ENCODE assay signal across 1 cellular context in the genomic region with DNA sequence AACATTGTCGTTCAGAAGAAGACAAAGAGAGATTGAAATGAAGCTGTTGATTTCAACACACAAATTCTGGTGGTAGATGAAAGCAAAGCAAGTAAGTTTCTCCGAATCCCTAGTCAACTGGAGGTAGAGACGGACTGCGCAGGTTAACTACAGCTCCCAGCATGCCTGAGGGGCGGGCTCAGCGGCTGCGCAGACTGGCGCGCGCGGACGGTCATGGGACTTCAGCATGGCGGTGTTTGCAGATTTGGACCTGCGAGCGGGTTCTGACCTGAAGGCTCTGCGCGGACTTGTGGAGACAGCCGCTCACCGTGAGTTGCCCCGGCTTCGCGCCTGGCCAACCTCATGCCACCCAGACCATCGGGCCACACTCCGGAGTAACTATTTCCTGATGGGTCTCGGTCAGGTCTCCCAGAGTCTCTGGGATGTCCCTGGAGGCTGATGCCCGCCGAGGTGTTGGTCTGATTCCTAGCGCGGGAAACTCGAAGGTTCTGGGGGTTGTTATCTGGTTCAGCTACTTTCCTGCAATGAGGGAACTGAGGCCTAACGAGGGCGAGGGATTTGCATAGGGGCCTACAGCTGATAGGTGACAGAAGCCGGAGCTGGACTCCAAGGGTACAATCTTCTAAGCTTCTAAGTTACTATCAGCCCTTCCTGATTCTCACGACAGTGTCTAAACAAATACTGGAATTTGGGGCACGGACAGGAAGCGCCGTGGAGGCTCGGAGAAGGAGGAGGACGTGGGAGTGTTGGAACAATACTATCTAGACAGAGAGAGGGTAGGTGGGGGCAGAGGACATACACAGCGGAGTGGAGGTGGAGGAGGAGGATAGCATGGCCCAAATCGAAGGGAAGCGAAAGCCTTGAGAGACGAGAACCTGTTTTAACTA.
A peak's percentile ranks its signal among the peaks of the same experiment; 100 is the strongest.
TF ChIP-seq lines count a peak whose summit lies in the region.

TSS of gene RPP30 (plus strand) at position 214 of the 887 bp plus-strand sequence. CDS start at position 227, 13 bp downstream.

TF ChIP-seq in HepG2, 621 proteins besides CTCF, POLR2A, EP300 and RAD21 (continued from another document and continues in another):
- TF ChIP-seq, protein P1, sequence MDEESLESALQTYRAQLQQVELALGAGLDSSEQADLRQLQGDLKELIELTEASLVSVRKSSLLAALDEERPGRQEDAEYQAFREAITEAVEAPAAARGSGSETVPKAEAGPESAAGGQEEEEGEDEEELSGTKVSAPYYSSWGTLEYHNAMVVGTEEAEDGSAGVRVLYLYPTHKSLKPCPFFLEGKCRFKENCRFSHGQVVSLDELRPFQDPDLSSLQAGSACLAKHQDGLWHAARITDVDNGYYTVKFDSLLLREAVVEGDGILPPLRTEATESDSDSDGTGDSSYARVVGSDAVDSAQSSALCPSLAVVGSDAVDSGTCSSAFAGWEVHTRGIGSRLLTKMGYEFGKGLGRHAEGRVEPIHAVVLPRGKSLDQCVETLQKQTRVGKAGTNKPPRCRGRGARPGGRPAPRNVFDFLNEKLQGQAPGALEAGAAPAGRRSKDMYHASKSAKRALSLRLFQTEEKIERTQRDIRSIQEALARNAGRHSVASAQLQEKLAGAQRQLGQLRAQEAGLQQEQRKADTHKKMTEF (CRISPR knock-in tag; IDR thresholded peaks at IDR 0.05), result peak; percentile 67; the same call in 1 of the 2 replicates
- TF ChIP-seq SAFB2 (CRISPR knock-in tag; IDR thresholded peaks at IDR 0.05; ENCODE audit: borderline replicate concordance, low read depth) (no peak), AKNA (CRISPR knock-in tag; IDR thresholded peaks at IDR 0.05; ENCODE audit: borderline replicate concordance) (no peak), ZNF12 (CRISPR knock-in tag; IDR thresholded peaks at IDR 0.05) (no peak), ZNF224 (CRISPR knock-in tag; IDR thresholded peaks at IDR 0.05) (peak; percentile 61; the same call in 1 of the 2 replicates), CHD2 (IDR thresholded peaks at IDR 0.05; ENCODE audit: low read depth, low read length) (no peak), MYNN (CRISPR knock-in tag; IDR thresholded peaks at IDR 0.05; ENCODE audit: low read depth) (no peak), ZNF709 (CRISPR knock-in tag; IDR thresholded peaks at IDR 0.05) (no peak), DNMT1 (CRISPR knock-in tag; IDR thresholded peaks at IDR 0.05) (0 out of 2 replicates have a peak, but pooled peaks have one; percentile 50), ESRRA (CRISPR knock-in tag; IDR thresholded peaks at IDR 0.05; ENCODE audit: low read depth) (no peak), ZNF205 (CRISPR knock-in tag; IDR thresholded peaks at IDR 0.05) (no peak), ZNF790 (CRISPR knock-in tag; IDR thresholded peaks at IDR 0.05; ENCODE audit: borderline replicate concordance) (no peak), ZFY (CRISPR knock-in tag; IDR thresholded peaks at IDR 0.05) (peak; percentile 68), ZNF850 (CRISPR knock-in tag; conservative IDR thresholded peaks at IDR 0.05) (no peak), NFKB2 (CRISPR knock-in tag; IDR thresholded peaks at IDR 0.05; ENCODE audit: borderline replicate concordance) (peak; percentile 67; the same call in 1 of the 2 replicates), KDM2A (CRISPR knock-in tag; IDR thresholded peaks at IDR 0.05; ENCODE audit: borderline replicate concordance, low read depth) (peak; percentile 51; the same call in 1 of the 2 replicates), ZNF33A (CRISPR knock-in tag; IDR thresholded peaks at IDR 0.05; ENCODE audit: borderline replicate concordance) (no peak), ZC3H13 (CRISPR knock-in tag; IDR thresholded peaks at IDR 0.05) (no peak), ZNF33B (CRISPR knock-in tag; IDR thresholded peaks at IDR 0.05) (no peak), ZKSCAN8 (CRISPR knock-in tag; IDR thresholded peaks at IDR 0.05; ENCODE audit: borderline replicate concordance) (no peak), ZNF501 (CRISPR knock-in tag; IDR thresholded peaks at IDR 0.05) (peak; percentile 93), FOXO1 (CRISPR knock-in tag; IDR thresholded peaks at IDR 0.05) (peak; percentile 26; the same call in 1 of the 2 replicates), ZFP37 (CRISPR knock-in tag; IDR thresholded peaks at IDR 0.05; ENCODE audit: borderline replicate concordance) (no peak), TRIM24 (CRISPR knock-in tag; IDR thresholded peaks at IDR 0.05) (no peak), ARHGAP35 (CRISPR knock-in tag; IDR thresholded peaks at IDR 0.05; ENCODE audit: borderline replicate concordance) (no peak), ZNF710 (CRISPR knock-in tag; IDR thresholded peaks at IDR 0.05; ENCODE audit: borderline replicate concordance) (no peak), ARID3A (IDR thresholded peaks at IDR 0.05; ENCODE audit: low read depth, low read length) (no peak), ZFX (CRISPR knock-in tag; IDR thresholded peaks at IDR 0.05; ENCODE audit: low read depth) (peak; percentile 39), PCBP2 (optimal IDR thresholded peaks at IDR 0.05; ENCODE audit: low read depth, low read length, poor library complexity, severe bottlenecking) (no peak), ZNF274 (CRISPR knock-in tag; IDR thresholded peaks at IDR 0.05) (peak; percentile 53; the same call in 1 of the 2 replicates), ZNF225 (CRISPR knock-in tag; IDR thresholded peaks at IDR 0.05) (peak; percentile 79; the same call in 1 of the 2 replicates), MEF2D (CRISPR knock-in tag; IDR thresholded peaks at IDR 0.05) (0 out of 2 replicates have a peak, but pooled peaks have one; percentile 48), CBX5 (CRISPR knock-in tag; IDR thresholded peaks at IDR 0.05; ENCODE audit: borderline replicate concordance) (no peak), NR2F2 (IDR thresholded peaks at IDR 0.05; ENCODE audit: borderline replicate concordance, low read depth) (no peak), HOXA9 (CRISPR knock-in tag; IDR thresholded peaks at IDR 0.05; ENCODE audit: borderline replicate concordance) (no peak), ZNF629 (CRISPR knock-in tag; conservative IDR thresholded peaks at IDR 0.05) (no peak)
- TF ChIP-seq, protein P2, sequence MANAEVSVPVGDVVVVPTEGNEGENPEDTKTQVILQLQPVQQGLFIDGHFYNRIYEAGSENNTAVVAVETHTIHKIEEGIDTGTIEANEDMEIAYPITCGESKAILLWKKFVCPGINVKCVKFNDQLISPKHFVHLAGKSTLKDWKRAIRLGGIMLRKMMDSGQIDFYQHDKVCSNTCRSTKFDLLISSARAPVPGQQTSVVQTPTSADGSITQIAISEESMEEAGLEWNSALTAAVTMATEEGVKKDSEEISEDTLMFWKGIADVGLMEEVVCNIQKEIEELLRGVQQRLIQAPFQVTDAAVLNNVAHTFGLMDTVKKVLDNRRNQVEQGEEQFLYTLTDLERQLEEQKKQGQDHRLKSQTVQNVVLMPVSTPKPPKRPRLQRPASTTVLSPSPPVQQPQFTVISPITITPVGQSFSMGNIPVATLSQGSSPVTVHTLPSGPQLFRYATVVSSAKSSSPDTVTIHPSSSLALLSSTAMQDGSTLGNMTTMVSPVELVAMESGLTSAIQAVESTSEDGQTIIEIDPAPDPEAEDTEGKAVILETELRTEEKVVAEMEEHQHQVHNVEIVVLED (CRISPR knock-in tag; IDR thresholded peaks at IDR 0.05; ENCODE audit: borderline replicate concordance), result peak; percentile 59; the same call in 1 of the 2 replicates
- TF ChIP-seq, protein P3, sequence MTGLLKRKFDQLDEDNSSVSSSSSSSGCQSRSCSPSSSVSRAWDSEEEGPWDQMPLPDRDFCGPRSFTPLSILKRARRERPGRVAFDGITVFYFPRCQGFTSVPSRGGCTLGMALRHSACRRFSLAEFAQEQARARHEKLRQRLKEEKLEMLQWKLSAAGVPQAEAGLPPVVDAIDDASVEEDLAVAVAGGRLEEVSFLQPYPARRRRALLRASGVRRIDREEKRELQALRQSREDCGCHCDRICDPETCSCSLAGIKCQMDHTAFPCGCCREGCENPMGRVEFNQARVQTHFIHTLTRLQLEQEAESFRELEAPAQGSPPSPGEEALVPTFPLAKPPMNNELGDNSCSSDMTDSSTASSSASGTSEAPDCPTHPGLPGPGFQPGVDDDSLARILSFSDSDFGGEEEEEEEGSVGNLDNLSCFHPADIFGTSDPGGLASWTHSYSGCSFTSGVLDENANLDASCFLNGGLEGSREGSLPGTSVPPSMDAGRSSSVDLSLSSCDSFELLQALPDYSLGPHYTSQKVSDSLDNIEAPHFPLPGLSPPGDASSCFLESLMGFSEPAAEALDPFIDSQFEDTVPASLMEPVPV (CRISPR knock-in tag; IDR thresholded peaks at IDR 0.05), result 0 out of 2 replicates have a peak, but pooled peaks have one; percentile 27
- TF ChIP-seq, protein P4, sequence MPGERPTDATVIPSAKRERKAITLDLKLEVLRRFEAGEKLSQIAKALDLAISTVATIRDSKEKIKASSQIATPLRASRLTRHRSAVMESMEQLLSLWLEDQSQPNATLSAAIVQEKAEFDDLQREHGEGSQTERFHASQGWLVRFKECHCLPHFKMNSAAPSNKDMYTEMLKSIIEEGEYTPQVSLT (CRISPR knock-in tag; IDR thresholded peaks at IDR 0.05; ENCODE audit: borderline replicate concordance, low read depth), result 0 out of 2 replicates have a peak, but pooled peaks have one; percentile 24
- TF ChIP-seq, protein P5, sequence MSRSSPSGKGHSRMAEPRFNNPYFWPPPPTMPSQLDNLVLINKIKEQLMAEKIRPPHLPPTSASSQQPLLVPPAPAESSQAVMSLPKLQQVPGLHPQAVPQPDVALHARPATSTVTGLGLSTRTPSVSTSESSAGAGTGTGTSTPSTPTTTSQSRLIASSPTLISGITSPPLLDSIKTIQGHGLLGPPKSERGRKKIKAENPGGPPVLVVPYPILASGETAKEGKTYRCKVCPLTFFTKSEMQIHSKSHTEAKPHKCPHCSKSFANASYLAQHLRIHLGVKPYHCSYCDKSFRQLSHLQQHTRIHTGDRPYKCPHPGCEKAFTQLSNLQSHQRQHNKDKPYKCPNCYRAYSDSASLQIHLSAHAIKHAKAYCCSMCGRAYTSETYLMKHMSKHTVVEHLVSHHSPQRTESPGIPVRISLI (CRISPR knock-in tag; IDR thresholded peaks at IDR 0.05; ENCODE audit: borderline replicate concordance), result no peak
